In the genomic region with DNA sequence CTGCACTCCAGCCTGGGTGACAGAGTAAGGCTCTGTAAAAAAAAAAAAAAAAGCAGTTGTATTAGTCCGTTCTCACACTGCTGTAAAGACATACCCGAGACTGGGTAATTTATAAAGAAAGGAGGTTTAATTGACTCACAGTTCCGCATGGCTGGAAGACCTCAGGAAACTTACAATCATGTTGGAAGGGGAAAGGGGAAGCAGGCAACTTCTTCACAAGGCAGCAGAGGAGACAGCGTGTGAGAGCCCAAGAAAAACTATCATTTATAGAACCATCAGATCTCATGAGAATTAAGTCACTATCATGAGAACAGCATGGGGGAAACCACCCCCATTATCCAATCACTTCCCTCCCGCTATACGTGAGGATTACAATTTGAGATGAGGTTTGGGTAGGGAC, we compare ENCODE assay signal across 32 cellular contexts.
"Had no signal": no experiment of that assay in that cellular context is flagged by ENCODE, and none has a peak within 500 bp of the region (broad histone marks: within the 10 kb centered on the region; RNA-seq: fewer than 3 reads in every experiment).

No MANE protein-coding gene starts in this region.

- H3K9me3 Mint-ChIP-seq: endodermal cell, nephron, neural progenitor cell had no signal

- H3K27me3 Mint-ChIP-seq: memory B cell had no signal

- DNase-seq: cerebellar nuclear complex; cortex of kidney; dorsolateral prefrontal cortex; effector CD8-positive, alpha-beta T cell; endodermal cell; esophagus squamous epithelium; foreskin melanocyte; glutamatergic neuron; kidney; mucosa of descending colon; naive thymus-derived CD4-positive, alpha-beta T cell; nucleus accumbens; stimulated activated CD4-positive, alpha-beta T cell treated with anti-CD3 and anti-CD28 coated beads, Interleukin-12 subunit alpha, Interleukin-12 subunit beta, amount 100 ng/mL, for 4 hours; stimulated activated CD4-positive, alpha-beta T cell treated with anti-CD3 and anti-CD28 coated beads, Interleukin-1b, Interleukin-23, amount 100 ng/mL, for 48 hours; stimulated activated CD4-positive, alpha-beta T cell treated with anti-CD3 and anti-CD28 coated beads, Interleukin-4, amount 100 ng/mL, for 1 hour; stimulated activated CD8-positive, alpha-beta memory T cell treated with anti-CD3 and anti-CD28 coated beads, Interleukin-4, amount 100 ng/mL, for 48 hours; stimulated activated naive CD8-positive, alpha-beta T cell treated with anti-CD3 and anti-CD28 coated beads, Interleukin-15, Interleukin-2, amounts not matched to agents 100 U/mL and 50 U/mL, for 24 hours; substantia nigra; upper lobe of left lung had no signal

- H3K9me3 ChIP-seq: esophagus squamous epithelium, mucosa of descending colon, prostate gland, right atrium auricular region, thoracic aorta, tibial nerve, upper lobe of left lung had no signal

- H3K4me1 ChIP-seq: esophagus squamous epithelium, neural progenitor cell, prostate gland, right atrium auricular region, tibial nerve, upper lobe of left lung had no signal

- H3K36me3 ChIP-seq: esophagus squamous epithelium, neural progenitor cell, prostate gland, right atrium auricular region, thoracic aorta, tibial nerve, upper lobe of left lung had no signal

- H3K4me1 Mint-ChIP-seq: endodermal cell, nephron, neural progenitor cell had no signal

- H3K36me3 Mint-ChIP-seq: naive thymus-derived CD4-positive, alpha-beta T cell; neural progenitor cell had no signal

- H3K4me3 ChIP-seq: dorsolateral prefrontal cortex, esophagus squamous epithelium, lung, mucosa of descending colon, neural progenitor cell, prostate gland, right atrium auricular region, smooth muscle cell, thoracic aorta, tibial nerve, upper lobe of left lung had no signal

- H3K27me3 ChIP-seq: esophagus squamous epithelium, neural progenitor cell, right atrium auricular region, tibial nerve, upper lobe of left lung had no signal

- FAIRE-seq: kidney, urothelium cell line had no signal

- H3K27ac ChIP-seq: dorsolateral prefrontal cortex, epithelial cell of prostate, esophagus squamous epithelium, neural progenitor cell, prostate gland, right atrium auricular region, thoracic aorta, tibial nerve, upper lobe of left lung had no signal

- H3K27ac Mint-ChIP-seq: endodermal cell; memory B cell; naive thymus-derived CD4-positive, alpha-beta T cell; nephron; neural progenitor cell had no signal

- H3K4me3 Mint-ChIP-seq: endodermal cell; memory B cell; naive thymus-derived CD4-positive, alpha-beta T cell; nephron; neural progenitor cell had no signal

- ATAC-seq: left lobe of liver; mucosa of descending colon; naive thymus-derived CD4-positive, alpha-beta T cell; sciatic nerve; stimulated activated naive CD8-positive, alpha-beta T cell treated with anti-CD3 and anti-CD28 coated beads, Interleukin-15, Interleukin-2, amounts not matched to agents 100 U/mL and 50 U/mL, for 24 hours had no signal
